16 cellular contexts compared by ENCODE assay signal in the genomic region with DNA sequence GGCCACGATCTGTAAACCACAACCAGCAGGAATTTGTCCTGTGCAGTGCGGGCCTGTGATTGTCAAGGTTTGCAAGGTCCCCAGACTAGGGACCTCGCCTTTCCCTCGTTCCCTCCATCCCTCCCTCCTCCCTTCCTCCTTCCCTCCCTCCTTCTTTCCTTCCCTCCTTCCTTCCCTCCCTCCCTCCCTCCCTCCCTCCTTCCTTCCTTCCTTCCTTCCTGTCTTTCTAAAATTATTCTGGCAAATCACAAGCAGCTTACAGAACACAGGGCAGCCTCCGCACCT.
"Had no signal": no experiment of that assay in that cellular context is flagged by ENCODE, and none has a peak within 500 bp of the region (broad histone marks: within the 10 kb centered on the region; RNA-seq: fewer than 3 reads in every experiment).

No MANE protein-coding gene starts in this region.

- H3K4me3 ChIP-seq: dorsolateral prefrontal cortex, heart left ventricle, testis, upper lobe of right lung had no signal

- H3K27me3 Mint-ChIP-seq: activated CD4-positive, alpha-beta memory T cell treated with anti-CD3 and anti-CD28 coated beads, Interleukin-2, amount 10 ng/mL, durations not matched to agents 7 days and 5 days; activated naive CD4-positive, alpha-beta T cell treated with anti-CD3 and anti-CD28 coated beads, Interleukin-2, amount 50 U/mL, for 24 hours; brain; stimulated activated naive B cell treated with anti-CD40 and anti-IgM and Interleukin-4, amounts not matched to agents 10 μg/mL and 1 μg/mL and 100 μg/mL, for 72 hours had no signal

- H3K27ac ChIP-seq: dorsolateral prefrontal cortex, heart left ventricle, testis, upper lobe of right lung had no signal

- H3K36me3 Mint-ChIP-seq: activated naive CD4-positive, alpha-beta T cell treated with anti-CD3 and anti-CD28 coated beads, Interleukin-2, amount 50 U/mL, for 24 hours; brain; stimulated activated naive B cell treated with anti-CD40 and anti-IgM and Interleukin-4, amounts not matched to agents 10 μg/mL and 1 μg/mL and 100 μg/mL, for 72 hours had no signal

- H3K9me3 ChIP-seq: heart left ventricle, testis, upper lobe of right lung had no signal

- ATAC-seq: left colon; stimulated activated naive B cell treated with anti-CD40 and anti-IgM and Interleukin-4, amounts not matched to agents 10 μg/mL and 1 μg/mL and 100 μg/mL, for 72 hours had no signal

- H3K4me1 Mint-ChIP-seq: activated CD4-positive, alpha-beta memory T cell treated with anti-CD3 and anti-CD28 coated beads, Interleukin-2, amount 10 ng/mL, durations not matched to agents 7 days and 5 days; activated naive CD4-positive, alpha-beta T cell treated with anti-CD3 and anti-CD28 coated beads, Interleukin-2, amount 50 U/mL, for 24 hours; brain; stimulated activated naive B cell treated with anti-CD40 and anti-IgM and Interleukin-4, amounts not matched to agents 10 μg/mL and 1 μg/mL and 100 μg/mL, for 72 hours had no signal

- DNase-seq: activated CD4-positive, alpha-beta memory T cell treated with anti-CD3 and anti-CD28 coated beads, Interleukin-2, amount 10 ng/mL, durations not matched to agents 7 days and 5 days; activated CD4-positive, alpha-beta T cell treated with anti-CD3 and anti-CD28 coated beads for 48 hours; activated gamma-delta T cell; central memory CD4-positive, alpha-beta T cell; dorsolateral prefrontal cortex; heart left ventricle; left colon; mesenchymal stem cell; stimulated activated CD4-positive, alpha-beta T cell treated with anti-CD3 and anti-CD28 coated beads, Interleukin-2, amount 100 ng/mL, for 48 hours; stimulated activated CD8-positive, alpha-beta memory T cell treated with anti-CD3 and anti-CD28 coated beads, Interleukin-4, amount 100 ng/mL, for 48 hours; stimulated activated naive B cell treated with anti-CD40 and anti-IgM and Interleukin-4, amounts not matched to agents 10 μg/mL and 1 μg/mL and 100 μg/mL, for 72 hours; upper lobe of right lung had no signal

- H3K36me3 ChIP-seq: heart left ventricle, upper lobe of right lung had no signal

- H3K4me3 Mint-ChIP-seq: activated CD4-positive, alpha-beta memory T cell treated with anti-CD3 and anti-CD28 coated beads, Interleukin-2, amount 10 ng/mL, durations not matched to agents 7 days and 5 days; activated naive CD4-positive, alpha-beta T cell treated with anti-CD3 and anti-CD28 coated beads, Interleukin-2, amount 50 U/mL, for 24 hours; brain; nephron; stimulated activated naive B cell treated with anti-CD40 and anti-IgM and Interleukin-4, amounts not matched to agents 10 μg/mL and 1 μg/mL and 100 μg/mL, for 72 hours had no signal

- H3K27ac Mint-ChIP-seq: activated CD4-positive, alpha-beta memory T cell treated with anti-CD3 and anti-CD28 coated beads, Interleukin-2, amount 10 ng/mL, durations not matched to agents 7 days and 5 days; activated naive CD4-positive, alpha-beta T cell treated with anti-CD3 and anti-CD28 coated beads, Interleukin-2, amount 50 U/mL, for 24 hours; brain; nephron; stimulated activated naive B cell treated with anti-CD40 and anti-IgM and Interleukin-4, amounts not matched to agents 10 μg/mL and 1 μg/mL and 100 μg/mL, for 72 hours had no signal

- H3K27me3 ChIP-seq: testis, upper lobe of right lung had no signal

- H3K9me3 Mint-ChIP-seq: activated CD4-positive, alpha-beta memory T cell treated with anti-CD3 and anti-CD28 coated beads, Interleukin-2, amount 10 ng/mL, durations not matched to agents 7 days and 5 days; activated naive CD4-positive, alpha-beta T cell treated with anti-CD3 and anti-CD28 coated beads, Interleukin-2, amount 50 U/mL, for 24 hours; brain; nephron; stimulated activated naive B cell treated with anti-CD40 and anti-IgM and Interleukin-4, amounts not matched to agents 10 μg/mL and 1 μg/mL and 100 μg/mL, for 72 hours had no signal
